17 cellular contexts compared by ENCODE assay signal in the genomic region with DNA sequence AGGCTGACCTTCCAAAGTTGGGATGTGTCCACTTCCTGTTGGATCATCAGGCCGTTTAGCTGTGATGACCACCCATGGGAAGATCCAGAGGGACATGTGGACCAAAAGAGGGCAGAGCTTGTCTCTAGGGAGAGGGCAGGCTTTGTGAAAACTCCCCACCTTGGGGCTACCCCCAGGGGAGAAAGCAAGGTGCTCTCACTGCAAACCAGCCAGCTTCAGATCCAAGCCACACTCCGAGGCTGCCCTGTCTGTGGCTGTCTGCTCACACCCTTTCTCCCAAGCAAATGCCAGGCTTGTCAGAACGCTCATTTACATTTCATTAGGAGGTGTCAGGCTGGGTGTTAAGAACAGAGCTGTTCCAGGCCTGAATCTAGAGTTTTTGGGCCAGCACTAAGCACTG.
"Had no signal": no experiment of that assay in that cellular context is flagged by ENCODE, and none has a peak within 500 bp of the region (broad histone marks: within the 10 kb centered on the region; RNA-seq: fewer than 3 reads in every experiment).

No MANE protein-coding gene starts in this region.

- H3K27ac Mint-ChIP-seq: dendritic cell treated with granulocyte-macrophage colony-stimulating factor and Interleukin-4, amounts not matched to agents 40 ng/mL and 50 ng/mL, for 4 days; effector memory CD8-positive, alpha-beta T cell had no signal

- H3K4me3 Mint-ChIP-seq: dendritic cell treated with granulocyte-macrophage colony-stimulating factor and Interleukin-4, amounts not matched to agents 40 ng/mL and 50 ng/mL, for 4 days; effector memory CD8-positive, alpha-beta T cell had no signal

- H3K9me3 Mint-ChIP-seq: dendritic cell treated with granulocyte-macrophage colony-stimulating factor and Interleukin-4, amounts not matched to agents 40 ng/mL and 50 ng/mL, for 4 days had no signal

- H3K4me3 ChIP-seq: colonic mucosa, esophagus muscularis mucosa, gastroesophageal sphincter, heart right ventricle, left lung, lower lobe of right lung had no signal

- DNase-seq: colonic mucosa; cortex of kidney; effector CD8-positive, alpha-beta T cell; effector memory CD8-positive, alpha-beta T cell; foreskin keratinocyte; head of caudate nucleus; heart right ventricle; hippocampal formation; left cardiac atrium; left lung; left ventricle myocardium superior; lower lobe of right lung; mesenchymal stem cell; midbrain had no signal

- H3K27me3 ChIP-seq: colonic mucosa, esophagus muscularis mucosa, foreskin keratinocyte had no signal

- ATAC-seq: effector memory CD8-positive, alpha-beta T cell; foreskin keratinocyte; gastroesophageal sphincter; left cardiac atrium; left lung; left ventricle myocardium superior; lower lobe of right lung had no signal

- H3K4me1 ChIP-seq: colonic mucosa, esophagus muscularis mucosa, foreskin keratinocyte, gastroesophageal sphincter, heart right ventricle, left lung, lower lobe of right lung had no signal

- H3K36me3 ChIP-seq: colonic mucosa, esophagus muscularis mucosa, gastroesophageal sphincter, heart right ventricle, left lung, lower lobe of right lung had no signal

- H3K27ac ChIP-seq: colonic mucosa, esophagus muscularis mucosa, foreskin keratinocyte, gastroesophageal sphincter, heart right ventricle, left lung, lower lobe of right lung had no signal
